Comparison of ENCODE assay signal across 1 cellular context in genomic region chr7:47290466-47290865, GRCh38.
TF ChIP-seq lines count a peak whose summit lies in the region.

No MANE protein-coding gene starts in this region.

TF ChIP-seq in IMR-90, 13 proteins besides CTCF, POLR2A, EP300 and RAD21:
- TF ChIP-seq CEBPB (IDR thresholded peaks at IDR 0.05; ENCODE audit: low read depth, low read length) (no peak), MAZ (IDR thresholded peaks at IDR 0.05; ENCODE audit: borderline replicate concordance, low read depth, low read length) (no peak), SMC3 (IDR thresholded peaks at IDR 0.05; ENCODE audit: low read depth, low read length) (no peak)
